In the genomic region with DNA sequence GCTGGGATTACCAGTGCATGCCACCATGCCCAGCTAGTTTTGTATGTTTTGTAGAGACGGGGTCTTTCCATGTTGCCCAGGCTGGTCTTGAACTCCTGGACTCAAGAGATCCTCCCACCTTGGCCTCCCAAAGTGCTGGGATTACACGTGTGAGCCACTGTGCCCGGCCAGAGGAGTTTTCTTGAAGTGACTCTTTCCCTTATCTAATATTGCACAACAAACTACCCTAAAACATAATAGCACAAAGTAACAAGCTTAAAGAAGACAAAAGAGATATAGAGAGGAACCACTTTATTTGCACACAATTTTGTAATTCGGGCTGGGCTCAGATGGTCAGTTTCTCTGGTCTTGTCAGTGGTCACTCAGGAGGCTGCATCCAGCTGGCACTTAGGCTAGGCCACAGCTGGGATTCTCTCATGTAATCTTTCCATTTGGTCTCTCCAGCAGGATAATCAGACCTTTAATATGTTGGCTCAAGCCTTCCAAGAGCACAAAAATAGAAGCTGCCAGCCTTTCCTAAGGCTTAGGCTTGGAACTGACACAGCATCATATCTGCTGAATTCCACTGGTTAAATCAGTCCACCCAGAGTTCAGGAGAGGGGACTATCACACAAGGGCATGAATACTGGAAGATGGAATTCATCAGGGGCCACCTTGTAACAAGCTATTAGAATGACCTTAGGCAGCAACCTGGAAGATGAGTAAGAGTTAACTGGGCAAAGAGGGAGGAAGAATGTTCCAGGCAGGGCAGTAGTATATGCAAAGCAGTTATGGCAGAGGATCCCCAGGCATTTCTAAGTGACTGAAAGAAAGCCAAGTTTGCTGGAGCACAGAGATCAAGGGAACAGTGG, we compare ENCODE assay signal across 10 cellular contexts. TPM values are rescaled to one million over a fixed set of nuclear protein-coding genes. Genes with fewer than 3 reads are reported as not detected.
A peak's percentile ranks its signal among the peaks of the same experiment; 100 is the strongest.
DNase-seq lines count a peak whose midpoint lies in the region; ATAC-seq and TF ChIP-seq lines count a peak whose summit lies in the region.
"Had no signal": no experiment of that assay in that cellular context is flagged by ENCODE, and none has a peak within 500 bp of the region (broad histone marks: within the 10 kb centered on the region; RNA-seq: fewer than 3 reads in every experiment).

No MANE protein-coding gene starts in this region.

- H3K4me3 ChIP-seq in fibroblast of pulmonary artery (replicated peaks; ENCODE audit: low read depth, low read length) = no peak overlapping the region

- ATAC-seq in Right ventricle myocardium inferior (peak; percentile 83), GM18505 (IDR thresholded peaks at IDR 0.05; ENCODE audit: unreplicated experiment) (no peak), HG03520 (IDR thresholded peaks at IDR 0.05; ENCODE audit: unreplicated experiment) (no peak)

- no peak for TF ChIP-seq POLR2A in GM18505 (IDR thresholded peaks at IDR 0.05; ENCODE audit: borderline replicate concordance, extremely low read depth, insufficient read depth, insufficient read length)

- intact Hi-C loops in Right ventricle myocardium inferior (cut with DNase I) = loop anchor here (5.0 kb wide), 1 partner anchor 58 kb away; a partner anchor contains a TSS
- intact Hi-C loops in cardiac septum (cut with DNase I) = loop anchor here (1.0 to 5.0 kb wide), 2 partner anchors 11 to 58 kb away; a partner anchor contains a TSS

- DNase-seq in Right ventricle myocardium inferior (ENCODE audit: missing footprints) (no peak), cardiac septum (ENCODE audit: low spot score) (no peak), fibroblast of pulmonary artery (ENCODE audit: low read depth) (peak; percentile 67), myocyte (ENCODE audit: low read depth) (peak; percentile 91), NCI-H748 treated with DMSO at 0.1 percent for 48 hours (lab: John Stamatoyannopoulos, UW) (no peak), GM20000 (ENCODE audit: low spot score) (no peak)
- DNase-seq: activated T-cell treated with anti-CD3 and anti-CD28 coated beads, Interleukin-2, amount 50 U/mL, for 48 hours; NCI-H1092 treated with DMSO at 0.1 percent for 48 hours had no signal

- TF ChIP-seq CTCF in fibroblast of pulmonary artery (IDR thresholded peaks at IDR 0.05; ENCODE audit: low read length, missing control alignments) = no peak
- TF ChIP-seq CTCF in GM20000 (IDR thresholded peaks at IDR 0.05; ENCODE audit: extremely low read depth, missing control alignments) = no peak

RNA-seq across cellular contexts. Expression of a gene that starts 56.7 kb away (rescaled TPM):
- 139 TPM for total RNA-seq in Right ventricle myocardium inferior
- 211 TPM for total RNA-seq in cardiac septum
- total RNA-seq in myocyte = 81.7 and 85.3 TPM in 2 replicates
- 46.1 TPM for polyA plus RNA-seq in myocyte (2012)

Comparison
In these comparisons a context has a peak if more than half of its experiments do, and no peak if none do; other contexts are left out.
1. DNase-seq: peak in fibroblast of pulmonary artery (single experiment) and myocyte (single experiment); none in Right ventricle myocardium inferior (single experiment), cardiac septum (single experiment), NCI-H748 treated with DMSO at 0.1 percent for 48 hours (single experiment) and GM20000 (single experiment).